1 cellular context compared by ENCODE assay signal in the genomic region with DNA sequence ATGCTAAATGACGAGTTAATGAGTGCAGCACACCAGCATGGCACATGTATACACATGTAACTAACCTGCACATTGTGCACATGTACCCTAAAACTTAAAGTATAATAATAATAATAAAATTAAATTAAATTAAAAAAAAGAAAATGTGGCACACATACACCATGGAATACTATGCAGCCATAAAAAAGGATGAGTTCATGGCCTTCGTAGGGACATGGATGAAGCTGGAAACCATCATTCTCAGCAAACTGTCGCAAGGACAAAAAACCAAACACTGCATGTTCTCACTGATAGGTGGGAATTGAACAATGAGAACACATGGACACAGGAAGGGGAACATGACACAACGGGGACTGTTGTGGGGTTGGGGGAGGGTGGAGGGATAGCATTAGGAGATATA. TPM values are rescaled to one million over a fixed set of nuclear protein-coding genes. Genes with fewer than 3 reads are reported as not detected.
"Had no signal": no experiment of that assay in that cellular context is flagged by ENCODE, and none has a peak within 500 bp of the region (broad histone marks: within the 10 kb centered on the region; RNA-seq: fewer than 3 reads in every experiment).

No MANE protein-coding gene starts in this region.

RNA-seq across cellular contexts. Expression of gene PDE3B, which starts 23.7 kb away (rescaled TPM):
- total RNA-seq: GM23248 had no signal
- polyA plus RNA-seq: GM23248 had no signal
